In genomic region chr4:147607463-147607862, GRCh38 we compare ENCODE assay signal across 23 cellular contexts. TPM values are rescaled to one million over a fixed set of nuclear protein-coding genes. Genes with fewer than 3 reads are reported as not detected.
DNase-seq lines count a peak whose midpoint lies in the region; ATAC-seq, FAIRE-seq and TF ChIP-seq lines count a peak whose summit lies in the region.
"Had no signal": no experiment of that assay in that cellular context is flagged by ENCODE, and none has a peak within 500 bp of the region (broad histone marks: within the 10 kb centered on the region; RNA-seq: fewer than 3 reads in every experiment).

No MANE protein-coding gene starts in this region.

- H3K27me3 ChIP-seq in esophagus muscularis mucosa (no peaks in the 10 kb centered on the region), HepG2 (ENCODE audit: control insufficient read depth in 1 of 2, insufficient read depth in 2 of 2, low read length in 2 of 2) (no peaks in the 10 kb centered on the region), right lobe of liver (no peaks in the 10 kb centered on the region)
- H3K27me3 ChIP-seq: BE2C, BLaER1 had no signal

- CTCF ChIA-PET in HepG2 (lab: Yijun Ruan, JAX; ENCODE audit: low intra/inter-chr PET ratio, low total read pairs) = no interaction called here

- POLR2A ChIA-PET in HepG2 (lab: Yijun Ruan, JAX) = no interaction called here

- no peak for TF ChIP-seq EP300 in esophagus muscularis mucosa (IDR thresholded peaks at IDR 0.05)
- no peak for TF ChIP-seq EP300 in HepG2 (IDR thresholded peaks at IDR 0.05; ENCODE audit: low read depth in 2 of 2, low read length in 2 of 2)
- no peak for TF ChIP-seq EP300 in HepG2 (CRISPR knock-in tag; IDR thresholded peaks at IDR 0.05; ENCODE audit: borderline replicate concordance)

- H4K20me1 ChIP-seq in HepG2 (ENCODE audit: insufficient read depth, low read length) = no peaks in the 10 kb centered on the region
- H4K20me1 ChIP-seq: BLaER1 had no signal

- H3K27ac ChIP-seq in esophagus muscularis mucosa (replicated peaks in 1 of 4) (no peak overlapping the region), HepG2 (ENCODE audit: extremely low read length, insufficient read depth, low read length) (no peak overlapping the region), right lobe of liver (no peak overlapping the region)
- H3K27ac ChIP-seq: BLaER1 had no signal

- in situ Hi-C loops in HepG2 (cut with HindIII; ENCODE audit: extremely low pct_ligation_motif_present, low pct_unique_long_range_greater_than_20kb) = no loop called here

- H2AFZ ChIP-seq in HepG2 (ENCODE audit: low read length) = no peak overlapping the region

- H3K79me2 ChIP-seq in HepG2 (ENCODE audit: insufficient read depth, low read length) = no peaks in the 10 kb centered on the region

- no peaks in the 10 kb centered on the region for H3K9me3 ChIP-seq in esophagus muscularis mucosa
- no peaks in the 10 kb centered on the region for H3K9me3 ChIP-seq in HepG2 (ENCODE audit: low read length)
- no peaks in the 10 kb centered on the region for H3K9me3 ChIP-seq in right lobe of liver
- H3K9me3 ChIP-seq: BE2C, BLaER1, Caco-2 had no signal

- no peak overlapping the region for H3K4me3 ChIP-seq in esophagus muscularis mucosa
- no peak overlapping the region for H3K4me3 ChIP-seq in HepG2 (replicated peaks in 1 of 3; ENCODE audit: insufficient read depth in 1 of 3, low read depth in 2 of 3, low read length in 3 of 3)
- no peak overlapping the region for H3K4me3 ChIP-seq in right lobe of liver
- H3K4me3 ChIP-seq: BLaER1 had no signal

- intact Hi-C loops in esophagus muscularis mucosa (cut with DNase I) (no loop called here), HepG2 (cut with micrococcal nuclease; ENCODE audit: unreplicated experiment) (no loop called here), right lobe of liver (cut with DNase I) (no loop called here)

- TF ChIP-seq POLR2A in esophagus muscularis mucosa (IDR thresholded peaks at IDR 0.05; ENCODE audit: low read depth) = no peak
- TF ChIP-seq POLR2A in HepG2 (IDR thresholded peaks at IDR 0.05; ENCODE audit: insufficient read depth in 1 of 2, low read depth in 2 of 2, low read length in 2 of 2) = no peak
- no peak for TF ChIP-seq POLR2A in right lobe of liver (IDR thresholded peaks at IDR 0.05)

- 91% methylated on average over 1 of the region's 1 CpG for WGBS in esophagus muscularis mucosa
- 5% methylated on average over 1 of the region's 1 CpG for WGBS in HepG2 (ENCODE audit: low lambda C conversion rate)
- 23% methylated on average over 1 of the region's 1 CpG for WGBS in right lobe of liver (ENCODE audit: insufficient coverage, low coverage, low lambda C conversion rate, missing lambda C conversion rate)

- ATAC-seq in HepG2 (peak; percentile 82), right lobe of liver (peak in 3 of 4 donors; percentile 33 to 61 (median 54)), GM21360 (IDR thresholded peaks at IDR 0.05; ENCODE audit: unreplicated experiment) (no peak)

- TF ChIP-seq RAD21 in HepG2 (CRISPR knock-in tag; IDR thresholded peaks at IDR 0.05) = no peak

- H3K36me3 ChIP-seq in esophagus muscularis mucosa = no peaks in the 10 kb centered on the region
- no peaks in the 10 kb centered on the region for H3K36me3 ChIP-seq in HepG2 (replicated peaks in 1 of 2; ENCODE audit: control insufficient read depth in 1 of 2, insufficient read depth in 2 of 2, low read length in 2 of 2)
- H3K36me3 ChIP-seq in right lobe of liver = no peaks in the 10 kb centered on the region
- H3K36me3 ChIP-seq: BE2C, BLaER1 had no signal

- H3K4me1 ChIP-seq in esophagus muscularis mucosa = no peaks in the 10 kb centered on the region
- H3K4me1 ChIP-seq in HepG2 (ENCODE audit: insufficient read depth, low read length) = peaks cover 13% of the 10 kb centered on the region
- no peaks in the 10 kb centered on the region for H3K4me1 ChIP-seq in right lobe of liver
- H3K4me1 ChIP-seq: BE2C, BLaER1, Caco-2 had no signal

- no TSS peak for BruUV-seq in HepG2 (replicated peaks; lab: Mats Ljungman, UMichigan)

- TF ChIP-seq CTCF in esophagus muscularis mucosa (IDR thresholded peaks at IDR 0.05) = no peak
- TF ChIP-seq CTCF in HepG2 (CRISPR knock-in tag; IDR thresholded peaks at IDR 0.05) = no peak
- TF ChIP-seq CTCF in right lobe of liver (IDR thresholded peaks at IDR 0.05) = no peak

- FAIRE-seq in HepG2 (lab: Jason Lieb, UNC) = no peak
- FAIRE-seq: A204.1, D721Med, G401.6, GM12891, GM19239 had no signal

- no peak overlapping the region for H3K9ac ChIP-seq in HepG2 (ENCODE audit: insufficient read depth, low read depth, low read length)
- H3K9ac ChIP-seq: BLaER1 had no signal

- peak; percentile 90 for DNase-seq in esophagus muscularis mucosa (ENCODE audit: extremely low spot score)
- DNase-seq in HepG2 (ENCODE audit: low spot score) = peak; percentile 58
- no peak for DNase-seq in right lobe of liver
- DNase-seq in COLO668 (lab: John Stamatoyannopoulos, UW; ENCODE audit: unreplicated experiment) = no peak
- DNase-seq in activated naive CD4-positive, alpha-beta T cell treated with Interleukin-2 at 50 U/mL for 16 hours = no peak
- DNase-seq: 8988T; ACHN; BE2C; C1 segment of cervical spinal cord; Caco-2; Calu3; CD4-positive, alpha-beta memory T cell; CD4-positive, CD25-positive, alpha-beta regulatory T cell; CD8-positive, alpha-beta memory T cell; DMS79 treated with DMSO at 0.1 percent for 48 hours; GF-D8 had no signal

- no peak overlapping the region for H3K4me2 ChIP-seq in HepG2 (ENCODE audit: low read depth, low read length)
- H3K4me2 ChIP-seq: BLaER1 had no signal

TF ChIP-seq in HepG2, 621 proteins besides CTCF, POLR2A, EP300 and RAD21 (continues in another document):
- TF ChIP-seq TBX2 (CRISPR knock-in tag; IDR thresholded peaks at IDR 0.05; ENCODE audit: borderline replicate concordance) (0 out of 2 replicates have a peak, but pooled peaks have one; percentile 18), PHF21A (CRISPR knock-in tag; IDR thresholded peaks at IDR 0.05) (no peak), ZNF564 (CRISPR knock-in tag; IDR thresholded peaks at IDR 0.05) (no peak), NCOR1 (IDR thresholded peaks at IDR 0.05; ENCODE audit: borderline replicate concordance, low read length) (peak; percentile 44; the same call in 1 of the 2 replicates), PAXIP1 (CRISPR knock-in tag; conservative IDR thresholded peaks at IDR 0.05) (0 out of 2 replicates have a peak, but pooled peaks have one; percentile 13)

RNA-seq across cellular contexts. Expression of gene TMEM184C, which starts 9.7 kb away (rescaled TPM):
- total RNA-seq in esophagus muscularis mucosa = 10 to 100 TPM; 15.4 to 22.1 (median 16.6) TPM
- total RNA-seq in HepG2 (2016; rRNA removed; fragmentation: Illumina TruSeq; extraction: Trizol) = 26.1 and 30.8 TPM in 2 replicates
- total RNA-seq in HepG2 (2016; cell fraction: cytosol; rRNA removed; fragmentation: Illumina TruSeq; extraction: Trizol; ENCODE audit: low read depth) = 7.8 and 8.1 TPM in 2 replicates
- total RNA-seq in HepG2 (2016; cell fraction: insoluble cytoplasmic fraction; rRNA removed; fragmentation: Illumina TruSeq; extraction: Trizol) = 26.3 and 32.2 TPM in 2 replicates
- 20.7 and 22.9 TPM in 2 replicates for total RNA-seq in HepG2 (2016; cell fraction: membrane; rRNA removed; fragmentation: Illumina TruSeq; extraction: Trizol)
- total RNA-seq in HepG2 (2016; cell fraction: nucleus; rRNA removed; fragmentation: Illumina TruSeq; extraction: Trizol) = 17.8 and 18.4 TPM in 2 replicates
- 13.0 and 13.9 TPM in 2 replicates for polyA plus RNA-seq in HepG2 (2011; rRNA removed)
- 5.7 and 9.1 TPM in 2 replicates for polyA plus RNA-seq in HepG2 (2011; cell fraction: cytosol; rRNA removed)
- 3.9 and 5.7 TPM in 2 replicates for polyA plus RNA-seq in HepG2 (2011; cell fraction: nucleus; rRNA removed)
- 12.8 and 13.3 TPM in 2 replicates for polyA plus RNA-seq in HepG2 (2012)
- polyA plus RNA-seq in HepG2 (2016; cell fraction: cytosol; fragmentation: Illumina TruSeq; extraction: Trizol; ENCODE audit: low read depth) = 4.0 and 5.1 TPM in 2 replicates
- polyA plus RNA-seq in HepG2 (2016; cell fraction: insoluble cytoplasmic fraction; fragmentation: Illumina TruSeq; extraction: Trizol; ENCODE audit: low read depth) = 25.3 and 26.8 TPM in 2 replicates
- 11.8 and 13.4 TPM in 2 replicates for polyA plus RNA-seq in HepG2 (2016; cell fraction: membrane; fragmentation: Illumina TruSeq; extraction: Trizol; ENCODE audit: low read depth)
- 21.5 and 22.0 TPM in 2 replicates for polyA plus RNA-seq in HepG2 (2016; cell fraction: nucleus; fragmentation: Illumina TruSeq; extraction: Trizol; ENCODE audit: insufficient read depth, low read depth)
- 18.5 and 24.2 TPM in 2 replicates for polyA minus RNA-seq in HepG2 (2011; rRNA and poly(A)+ RNA removed; ENCODE audit: low replicate concordance)
- polyA minus RNA-seq in HepG2 (2011; cell fraction: cytosol; rRNA and poly(A)+ RNA removed) = 15.5 and 20.3 TPM in 2 replicates
- polyA minus RNA-seq in HepG2 (2011; cell fraction: nucleus; rRNA and poly(A)+ RNA removed) = 21.1 and 21.3 TPM in 2 replicates
- 10 to 100 TPM; 19.0 to 25.3 (median 21.3) TPM for total RNA-seq in right lobe of liver

Comparison
In these comparisons a context has a peak if more than half of its experiments do, and no peak if none do; other contexts are left out.
1. DNase-seq: peak in esophagus muscularis mucosa (single experiment) and HepG2 (single experiment); none in right lobe of liver (0 of 3), COLO668 (single experiment) and activated naive CD4-positive, alpha-beta T cell treated with Interleukin-2 at 50 U/mL for 16 hours (single experiment).